Comparison of ENCODE assay signal across 8 cellular contexts in genomic region chr1:45205910-45206721, GRCh38. TPM values are rescaled to one million over a fixed set of nuclear protein-coding genes. Genes with fewer than 3 reads are reported as not detected.
A peak's percentile ranks its signal among the peaks of the same experiment; 100 is the strongest.
DNase-seq lines count a peak whose midpoint lies in the region; ATAC-seq, FAIRE-seq and TF ChIP-seq lines count a peak whose summit lies in the region.

TSS of gene ZSWIM5 (minus strand) at chr1:45206605. CDS start at chr1:45206350, 255 bp downstream.

- dilution Hi-C loops in endothelial cell of umbilical vein (cut with MboI; ENCODE audit: extremely low pct_ligation_motif_present, low sequenced_read_pairs) = no loop called here

- peak within 1 kb of the TSS; percentile 95 for H2AFZ ChIP-seq in endothelial cell of umbilical vein (ENCODE audit: low read depth, low read length)

- H3K27ac ChIP-seq in endothelial cell of umbilical vein (ENCODE audit: insufficient read depth, low read depth, low read length) = no peak within 1 kb of the TSS

- peaks cover 9% of the 10 kb centered on the region for H3K4me1 ChIP-seq in endothelial cell of umbilical vein (ENCODE audit: control insufficient read depth, extremely low read depth, insufficient read depth, low read length)

- H3K9me3 ChIP-seq in endothelial cell of umbilical vein (replicated peaks; ENCODE audit: control insufficient read depth, insufficient read depth, low read length) = no peaks in the 10 kb centered on the region

- TF ChIP-seq CTCF in endothelial cell of umbilical vein (IDR thresholded peaks at IDR 0.05; ENCODE audit: extremely low read depth in 1 of 2, insufficient read depth in 1 of 2, low read depth in 1 of 2, low read length in 2 of 2) = no peak

- H3K9ac ChIP-seq in endothelial cell of umbilical vein (replicated peaks; ENCODE audit: extremely low read depth, insufficient read depth, low read length) = peak within 1 kb of the TSS; percentile 62

- H3K4me2 ChIP-seq in endothelial cell of umbilical vein (ENCODE audit: insufficient read depth, low read length) = peak within 1 kb of the TSS; percentile 82

- FAIRE-seq in GM12891 (lab: Jason Lieb, UNC) (peak; percentile 95), endothelial cell of umbilical vein (lab: Jason Lieb, UNC) (no peak)

- no peaks in the 10 kb centered on the region for H3K79me2 ChIP-seq in endothelial cell of umbilical vein (ENCODE audit: control insufficient read depth, insufficient read depth, low read length)

- no peaks in the 10 kb centered on the region for H3K9me1 ChIP-seq in endothelial cell of umbilical vein (replicated peaks; ENCODE audit: control insufficient read depth, extremely low read depth, insufficient read depth, low read length)

- H3K4me3 ChIP-seq in endothelial cell of umbilical vein (replicated peaks in 1 of 3; ENCODE audit: insufficient read depth in 1 of 3, low read depth in 1 of 3, low read length in 3 of 3) = peak within 1 kb of the TSS; percentile 53 to 96 (median 72)

- no peaks in the 10 kb centered on the region for H4K20me1 ChIP-seq in endothelial cell of umbilical vein (replicated peaks; ENCODE audit: control insufficient read depth, extremely low read depth, insufficient read depth, low read length)

- intact Hi-C loops in endothelial cell of umbilical vein (cut with micrococcal nuclease) = loop anchor here (1.0 to 10.0 kb wide), 2 partner anchors 94 to 191 kb away; partner anchors contain the start of genes HECTD3 and UROD

- no peaks in the 10 kb centered on the region for H3K36me3 ChIP-seq in endothelial cell of umbilical vein (ENCODE audit: control insufficient read depth in 2 of 2, extremely low read depth in 1 of 2, insufficient read depth in 2 of 2, low read length in 2 of 2)

- TF ChIP-seq POLR2A in GM12891 (IDR thresholded peaks at IDR 0.05; ENCODE audit: low read depth, low read length) (no peak), endothelial cell of umbilical vein (IDR thresholded peaks at IDR 0.05; ENCODE audit: low read depth, low read length) (no peak)

- BruUV-seq in endothelial cell of umbilical vein (replicated peaks; lab: Mats Ljungman, UMichigan) = no TSS peak

- no peaks in the 10 kb centered on the region for H3K27me3 ChIP-seq in endothelial cell of umbilical vein (ENCODE audit: control insufficient read depth in 2 of 2, insufficient read depth in 2 of 2, low read length in 2 of 2)

- CTCF ChIA-PET in endothelial cell of umbilical vein (lab: Charles Lee) = interaction anchor here (0.9 to 3.1 kb wide), 4 partner anchors 76 to 187 kb away, joined by 3 to 17 read pairs (median 4); no protein-coding TSS in a partner anchor

- POLR2A ChIA-PET in endothelial cell of umbilical vein (lab: Charles Lee) = no interaction called here

- peak; percentile 74 for DNase-seq in GM12891 (ENCODE audit: insufficient read length, low spot score)
- DNase-seq in NCI-H510A treated with DMSO at 0.1 percent for 48 hours (lab: John Stamatoyannopoulos, UW) = peak; percentile 76
- DNase-seq in activated T-cell treated with anti-CD3 and anti-CD28 coated beads for 1 hour (ENCODE audit: low read depth) = peak; percentile 54
- peak; percentile 65 for DNase-seq in endothelial cell of umbilical vein (ENCODE audit: low read depth, low spot score)
- DNase-seq in middle frontal gyrus (ENCODE audit: extremely low spot score, low spot score) = peak; percentile 65
- DNase-seq in stimulated activated CD8-positive, alpha-beta memory T cell treated with anti-CD3 and anti-CD28 coated beads, Interleukin-15, amount 100 ng/mL, for 48 hours (ENCODE audit: low read depth in 2 of 2) = peak; percentile 40 to 50

- peak; percentile 64 for ATAC-seq in HG02852 (IDR thresholded peaks at IDR 0.05; ENCODE audit: unreplicated experiment)
- no peak for ATAC-seq in HG02610 (IDR thresholded peaks at IDR 0.05; ENCODE audit: unreplicated experiment)

TF ChIP-seq in GM12891, 5 proteins besides CTCF, POLR2A, EP300 and RAD21:
- no peak for TF ChIP-seq PAX5 (IDR thresholded peaks at IDR 0.05; ENCODE audit: insufficient read depth, low read length, severe bottlenecking)
- no peak for TF ChIP-seq SPI1 (IDR thresholded peaks at IDR 0.05; ENCODE audit: low read depth, low read length)
- no peak for TF ChIP-seq POU2F2 (IDR thresholded peaks at IDR 0.05; ENCODE audit: low read depth, low read length)
- no peak for TF ChIP-seq POLR2AphosphoS5 (IDR thresholded peaks at IDR 0.05; ENCODE audit: low read depth, low read length)
- no peak for TF ChIP-seq TAF1 (IDR thresholded peaks at IDR 0.05; ENCODE audit: low read depth, low read length)

TF ChIP-seq in endothelial cell of umbilical vein, 7 proteins besides CTCF, POLR2A, EP300 and RAD21:
- no peak for TF ChIP-seq GATA2 (IDR thresholded peaks at IDR 0.05; ENCODE audit: insufficient read depth, insufficient read length, low read depth, low read length)
- no peak for TF ChIP-seq FOS (IDR thresholded peaks at IDR 0.05; ENCODE audit: borderline replicate concordance, insufficient read depth, low read length)
- TF ChIP-seq MAX (IDR thresholded peaks at IDR 0.05; ENCODE audit: insufficient read depth, insufficient read length) = no peak
- no peak for TF ChIP-seq MYC (IDR thresholded peaks at IDR 0.05; ENCODE audit: low read depth, low read length)
- TF ChIP-seq EZH2 (IDR thresholded peaks at IDR 0.05; ENCODE audit: borderline replicate concordance, low read depth, low read length, severe bottlenecking) = no peak
- no peak for TF ChIP-seq JUN (IDR thresholded peaks at IDR 0.05; ENCODE audit: borderline replicate concordance, insufficient read depth, insufficient read length, low read depth)

RNA-seq across cellular contexts. Expression of gene ZSWIM5, which starts in this region (rescaled TPM):
- 0.06 TPM for polyA plus RNA-seq in GM12891 (2012; ENCODE audit: low read depth, missing spikeins)
- total RNA-seq in endothelial cell of umbilical vein = 1.6 and 1.7 TPM in 2 replicates
- polyA plus RNA-seq in endothelial cell of umbilical vein = 3.9 and 4.3 TPM in 2 replicates
- polyA plus RNA-seq in endothelial cell of umbilical vein (2011; cell fraction: cytosol; rRNA removed) = 1.7 TPM in 2 replicates
- 6.8 and 8.0 TPM in 2 replicates for polyA plus RNA-seq in endothelial cell of umbilical vein (2011; cell fraction: nucleus; rRNA removed)
- polyA plus RNA-seq in endothelial cell of umbilical vein (2012) = 1.1 and 1.6 TPM in 2 replicates
- 5.9 and 7.3 TPM in 2 replicates for polyA minus RNA-seq in endothelial cell of umbilical vein
- 2.8 TPM for polyA minus RNA-seq in endothelial cell of umbilical vein (2011; cell fraction: cytosol; rRNA and poly(A)+ RNA removed)
- 3.8 and 4.8 TPM in 2 replicates for polyA minus RNA-seq in endothelial cell of umbilical vein (2011; cell fraction: nucleus; rRNA and poly(A)+ RNA removed)
